In genomic region chr10:1050145-1050544, GRCh38 we compare ENCODE assay signal across 9 cellular contexts. TPM values are rescaled to one million over a fixed set of nuclear protein-coding genes. Genes with fewer than 3 reads are reported as not detected.
DNase-seq lines count a peak whose midpoint lies in the region; ATAC-seq and TF ChIP-seq lines count a peak whose summit lies in the region.
"Had no signal": no experiment of that assay in that cellular context is flagged by ENCODE, and none has a peak within 500 bp of the region (broad histone marks: within the 10 kb centered on the region; RNA-seq: fewer than 3 reads in every experiment).

No MANE protein-coding gene starts in this region.

- peaks cover 40% of the 10 kb centered on the region for H4K20me1 ChIP-seq in GM23338 (replicated peaks; ENCODE audit: insufficient read depth)

- H3K27me3 Mint-ChIP-seq in GM23338 (ENCODE audit: insufficient read depth, low read depth, poor library complexity) = peaks cover 25% of the 10 kb centered on the region
- no peaks in the 10 kb centered on the region for H3K27me3 Mint-ChIP-seq in effector memory CD8-positive, alpha-beta T cell

- H3K4me2 ChIP-seq in GM23338 = peak overlapping the region; percentile 83

- no peak overlapping the region for H2AFZ ChIP-seq in GM23338

- TF ChIP-seq CTCF in GM23338 (conservative IDR thresholded peaks at IDR 0.05; ENCODE audit: low read depth in 2 of 2) = no peak
- TF ChIP-seq CTCF in neutrophil (IDR thresholded peaks at IDR 0.05) = no peak

- DNase-seq in GM23338 (ENCODE audit: low spot score) = no peak
- DNase-seq in SJSA1 (ENCODE audit: low read depth in 1 of 2, low spot score in 2 of 2) = no peak
- DNase-seq in effector memory CD8-positive, alpha-beta T cell = no peak
- no peak for DNase-seq in T1000 (lab: John Stamatoyannopoulos, UW)
- no peak for DNase-seq in NCI-H345 (lab: John Stamatoyannopoulos, UW)
- no peak for DNase-seq in mucosa of gallbladder (ENCODE audit: low spot score)
- DNase-seq in DMS79 treated with DMSO at 0.1 percent for 48 hours (lab: John Stamatoyannopoulos, UW) = no peak

- no peaks in the 10 kb centered on the region; the same call in 1 of the 2 replicates for H3K36me3 ChIP-seq in GM23338 (ENCODE audit: insufficient read depth)
- peaks cover 58% of the 10 kb centered on the region for H3K36me3 ChIP-seq in SJSA1
- H3K36me3 ChIP-seq in neutrophil = peaks cover 40% of the 10 kb centered on the region

- peaks cover 26% of the 10 kb centered on the region for H3K4me1 Mint-ChIP-seq in GM23338
- peaks cover 36 to 50% of the 10 kb centered on the region in 2 donors for H3K4me1 Mint-ChIP-seq in effector memory CD8-positive, alpha-beta T cell (ENCODE audit: low read depth in 2 of 2)

- H3F3A ChIP-seq in GM23338 (replicated peaks; ENCODE audit: low read depth) = peaks cover 12% of the 10 kb centered on the region; the same call in 1 of the 2 replicates

- no peaks in the 10 kb centered on the region for H3K9me2 ChIP-seq in GM23338 (ENCODE audit: insufficient read depth)

- no peaks in the 10 kb centered on the region for H3K27me3 ChIP-seq in GM23338 (ENCODE audit: insufficient read depth)
- no peaks in the 10 kb centered on the region for H3K27me3 ChIP-seq in SJSA1 (replicated peaks)
- no peaks in the 10 kb centered on the region for H3K27me3 ChIP-seq in neutrophil

- peaks cover 23% of the 10 kb centered on the region for H3K4me1 ChIP-seq in GM23338 (ENCODE audit: insufficient read depth)
- peaks cover 9% of the 10 kb centered on the region for H3K4me1 ChIP-seq in SJSA1 (replicated peaks)
- peaks cover 57% of the 10 kb centered on the region in 2 experiments for H3K4me1 ChIP-seq in neutrophil (ENCODE audit: control insufficient read depth in 1 of 2, insufficient read depth in 1 of 2, low read depth in 1 of 2, low read length in 1 of 2)

- peak overlapping the region; percentile 97 for H3K4me3 Mint-ChIP-seq in GM23338
- H3K4me3 Mint-ChIP-seq in effector memory CD8-positive, alpha-beta T cell = peak overlapping the region; percentile 93 to 94

- H3K9me3 ChIP-seq in SJSA1 (replicated peaks) (no peaks in the 10 kb centered on the region), neutrophil (no peaks in the 10 kb centered on the region)

- peaks cover 49% of the 10 kb centered on the region for H3K36me3 Mint-ChIP-seq in GM23338 (ENCODE audit: low read depth)
- peaks cover 64% of the 10 kb centered on the region for H3K36me3 Mint-ChIP-seq in effector memory CD8-positive, alpha-beta T cell (ENCODE audit: insufficient read depth)

- no peaks in the 10 kb centered on the region for H3K9me3 Mint-ChIP-seq in GM23338
- H3K9me3 Mint-ChIP-seq in effector memory CD8-positive, alpha-beta T cell = no peaks in the 10 kb centered on the region

- H3K4me3 ChIP-seq in GM23338 (peak overlapping the region; percentile 95), SJSA1 (peak overlapping the region; percentile 69), neutrophil (ENCODE audit: low read depth in 1 of 2, low read length in 1 of 2) (peak overlapping the region; percentile 98)

- peaks cover 79% of the 10 kb centered on the region for H3K79me2 ChIP-seq in GM23338 (replicated peaks; ENCODE audit: insufficient read depth)

- ATAC-seq in GM23338 = no peak
- ATAC-seq in effector memory CD8-positive, alpha-beta T cell (replicated peaks) = no peak

- peak overlapping the region; percentile 98 for H3K27ac ChIP-seq in GM23338 (ENCODE audit: low read depth)
- peak overlapping the region; percentile 97 for H3K27ac ChIP-seq in SJSA1
- peak overlapping the region; percentile 98 for H3K27ac ChIP-seq in neutrophil

- H3K27ac Mint-ChIP-seq in GM23338 = peak overlapping the region; percentile 99; the same call in 1 of the 2 replicates
- H3K27ac Mint-ChIP-seq in effector memory CD8-positive, alpha-beta T cell = peak overlapping the region; percentile 99

TF ChIP-seq in GM23338, 12 proteins besides CTCF, POLR2A, EP300 and RAD21:
- TF ChIP-seq ZNF331 (CRISPR knock-in tag; IDR thresholded peaks at IDR 0.05; ENCODE audit: low read depth) = no peak
- no peak for TF ChIP-seq ZNF114 (CRISPR knock-in tag; IDR thresholded peaks at IDR 0.05)
- no peak for TF ChIP-seq ZNF462 (CRISPR knock-in tag; IDR thresholded peaks at IDR 0.05)
- TF ChIP-seq ETS1 (IDR thresholded peaks at IDR 0.05) = no peak

RNA-seq across cellular contexts. Expression of gene IDI1, which starts 1.2 kb away (rescaled TPM):
- 147 and 154 TPM in 2 replicates for total RNA-seq in GM23338 (2014; rRNA removed; shearing (Covaris generic))
- polyA plus RNA-seq in GM23338 (2016; fragmentation: Nextera tagmentation; extraction: Ambion mirVana) = 99.0 and 119 TPM in 2 replicates
- total RNA-seq in SJSA1 (2014; rRNA removed; shearing (Covaris generic)) = 61.7 and 88.4 TPM in 2 replicates
- 111 TPM for total RNA-seq in mucosa of gallbladder

RNA-seq across cellular contexts. Expression of gene WDR37, which starts 6.0 kb away (rescaled TPM):
- total RNA-seq in GM23338 (2014; rRNA removed; shearing (Covaris generic)) = 9.7 and 10.2 TPM in 2 replicates
- 6.0 TPM in 2 replicates for polyA plus RNA-seq in GM23338 (2016; fragmentation: Nextera tagmentation; extraction: Ambion mirVana)
- 6.2 and 8.1 TPM in 2 replicates for total RNA-seq in SJSA1 (2014; rRNA removed; shearing (Covaris generic))
- total RNA-seq in mucosa of gallbladder = 15.5 TPM

RNA-seq across cellular contexts. Expression of gene IDI2, which starts 24.5 kb away (rescaled TPM):
- not detected in 2 replicates for total RNA-seq in GM23338 (2014; rRNA removed; shearing (Covaris generic))
- not detected in 2 replicates for polyA plus RNA-seq in GM23338 (2016; fragmentation: Nextera tagmentation; extraction: Ambion mirVana)
- not detected in 2 replicates for total RNA-seq in SJSA1 (2014; rRNA removed; shearing (Covaris generic))
- total RNA-seq in mucosa of gallbladder = not detected
- total RNA-seq: T-helper 2 cell treated with Interferon-gamma antibody and Interleukin-4, amounts not matched to agents 100 ng/mL and 5 ng/mL, for 36 hours had no signal
